8 cellular contexts compared by ENCODE assay signal in genomic region chr6:150417899-150418824, GRCh38. TPM values are rescaled to one million over a fixed set of nuclear protein-coding genes. Genes with fewer than 3 reads are reported as not detected.
DNase-seq lines count a peak whose midpoint lies in the region; ATAC-seq, FAIRE-seq and TF ChIP-seq lines count a peak whose summit lies in the region.

No MANE protein-coding gene starts in this region.

- POLR2A ChIA-PET in IMR-90 (lab: Charles Lee; ENCODE audit: unreplicated experiment) = interaction anchor here (0.6 kb wide), 2 partner anchors 11 to 414 kb away, joined by 3 to 5 read pairs; no protein-coding TSS in a partner anchor

- TF ChIP-seq CTCF in DOHH2 (IDR thresholded peaks at IDR 0.05; ENCODE audit: low read depth, low read length, poor library complexity, severe bottlenecking) (peak; percentile 86), GM20000 (IDR thresholded peaks at IDR 0.05; ENCODE audit: extremely low read depth, missing control alignments) (peak; percentile 75), IMR-90 (conservative IDR thresholded peaks at IDR 0.05; ENCODE audit: low read depth, low read length) (peak; percentile 76)

- no peak overlapping the region for H2BK15ac ChIP-seq in IMR-90 (ENCODE audit: low read depth, low read length)

- DNase-seq in GM20000 (ENCODE audit: low spot score) = peak; percentile 70
- DNase-seq in IMR-90 = peak; percentile 84
- DNase-seq in RKO (ENCODE audit: low spot score) = peak; percentile 90
- peak; percentile 33 to 74 for DNase-seq in T47D (ENCODE audit: low read depth in 1 of 2, low spot score in 1 of 2)
- DNase-seq in stimulated activated CD8-positive, alpha-beta memory T cell treated with anti-CD3 and anti-CD28 coated beads, Interleukin-4, amount 100 ng/mL, for 48 hours = peak; percentile 36

- TF ChIP-seq RAD21 in IMR-90 (IDR thresholded peaks at IDR 0.05; ENCODE audit: low read length) = peak; percentile 65

- no peaks in the 10 kb centered on the region for H3K9me1 ChIP-seq in IMR-90 (ENCODE audit: insufficient read depth, low read length)

- no CpG with 5 or more reads among the region's 12 CpGs for WGBS in IMR-90 (ENCODE audit: extremely low coverage in 2 of 2, insufficient read length in 1 of 2), 2 experiments

- no peaks in the 10 kb centered on the region for H3K36me3 ChIP-seq in DOHH2 (ENCODE audit: control insufficient read depth, low read length)
- H3K36me3 ChIP-seq in IMR-90 (ENCODE audit: control insufficient read depth, insufficient read depth, low read length) = no peaks in the 10 kb centered on the region

- H3K27me3 ChIP-seq in DOHH2 (ENCODE audit: control insufficient read depth, low read length) (no peaks in the 10 kb centered on the region), IMR-90 (ENCODE audit: control insufficient read depth, insufficient read depth, low read length) (peaks cover 6% of the 10 kb centered on the region)

- ATAC-seq in IMR-90 (ENCODE audit: low read depth) = peak; percentile 88
- ATAC-seq in HG03457 (IDR thresholded peaks at IDR 0.05; ENCODE audit: unreplicated experiment) = no peak

- H3F3A ChIP-seq in DOHH2 (ENCODE audit: control insufficient read depth, insufficient read depth) = 0 out of 2 replicates have a peak, but pooled peaks cover 3% of the 10 kb centered on the region

- no peaks in the 10 kb centered on the region for H3K79me1 ChIP-seq in IMR-90 (ENCODE audit: low read depth in 1 of 2, low read length in 2 of 2)

- intact Hi-C loops in IMR-90 (cut with micrococcal nuclease) = loop anchor here (1.0 to 5.0 kb wide), 2 partner anchors 397 to 919 kb away; no protein-coding TSS in a partner anchor

- no peak overlapping the region for H2AFZ ChIP-seq in IMR-90 (replicated peaks; ENCODE audit: low read length, poor library complexity)

- H3K9me3 ChIP-seq in DOHH2 (ENCODE audit: control insufficient read depth, insufficient read depth, low read length) = peaks cover 8% of the 10 kb centered on the region; the same call in 1 of the 2 replicates
- H3K9me3 ChIP-seq in IMR-90 (ENCODE audit: control insufficient read depth, insufficient read depth, low read length) = no peaks in the 10 kb centered on the region

- peaks cover 32% of the 10 kb centered on the region for H3K4me1 ChIP-seq in DOHH2 (ENCODE audit: control insufficient read depth, low read length)
- H3K4me1 ChIP-seq in IMR-90 (ENCODE audit: control insufficient read depth, insufficient read depth, low read length) = no peaks in the 10 kb centered on the region; the same call in 1 of the 2 replicates

- H3K4me2 ChIP-seq in DOHH2 (ENCODE audit: low read length) = peak overlapping the region; percentile 76
- H3K4me2 ChIP-seq in IMR-90 (ENCODE audit: low read depth, low read length) = peak overlapping the region; percentile 58

- H4K5ac ChIP-seq in IMR-90 (ENCODE audit: low read depth, low read length) = no peak overlapping the region

- no peak overlapping the region for H2BK20ac ChIP-seq in IMR-90 (ENCODE audit: low read depth, low read length)

- H3K56ac ChIP-seq in IMR-90 (ENCODE audit: extremely low read depth, insufficient read depth, low read length) = no peak overlapping the region

- no peak overlapping the region for H2AK5ac ChIP-seq in IMR-90 (ENCODE audit: low read depth, low read length)

- peak; percentile 98 for FAIRE-seq in islet of Langerhans (lab: Jason Lieb, UNC)

- CTCF ChIA-PET in IMR-90 (lab: Yijun Ruan, JAX) = interaction anchor here (0.6 to 1.8 kb wide), 12 partner anchors 15 to 1197 kb away, joined by 3 to 14 read pairs (median 3); no protein-coding TSS in a partner anchor

- H3K23ac ChIP-seq in IMR-90 (ENCODE audit: low read depth, low read length) = no peak overlapping the region

- no peaks in the 10 kb centered on the region for H4K20me1 ChIP-seq in DOHH2 (ENCODE audit: control insufficient read depth, insufficient read depth, low read depth, low read length)
- no peaks in the 10 kb centered on the region for H4K20me1 ChIP-seq in IMR-90 (ENCODE audit: insufficient read depth, low read length)

- H3K9ac ChIP-seq in IMR-90 (ENCODE audit: low read depth, low read length) = no peak overlapping the region

- H3K79me2 ChIP-seq in DOHH2 (ENCODE audit: control insufficient read depth, low read length) = no peaks in the 10 kb centered on the region

- in situ Hi-C loops in IMR-90 (cut with MboI; ENCODE audit: low sequenced_read_pairs) = loop anchor here (5.0 to 25.0 kb wide), 2 partner anchors 394 to 919 kb away; no protein-coding TSS in a partner anchor
- in situ Hi-C loops in T47D (cut with HindIII; ENCODE audit: low pct_unique_long_range_greater_than_20kb, low sequenced_read_pairs) = no loop called here

- dilution Hi-C loops in IMR-90 (cut with HindIII; ENCODE audit: low sequenced_read_pairs, unreplicated experiment) = no loop called here

- H2BK5ac ChIP-seq in IMR-90 (ENCODE audit: low read depth, low read length, poor library complexity, severe bottlenecking) = no peak overlapping the region

- H3K18ac ChIP-seq in IMR-90 (ENCODE audit: low read depth, low read length) = no peak overlapping the region; the same call in 1 of the 2 replicates

- H3K27ac ChIP-seq in DOHH2 (ENCODE audit: low read depth, low read length) (peak overlapping the region; percentile 74), IMR-90 (ENCODE audit: insufficient read depth, low read length) (no peak overlapping the region)

- H3K9me2 ChIP-seq in DOHH2 (replicated peaks; ENCODE audit: control insufficient read depth, low read length) = no peaks in the 10 kb centered on the region

- no peak overlapping the region for H4K91ac ChIP-seq in IMR-90 (ENCODE audit: insufficient read depth, low read depth, low read length)

- H3K4me3 ChIP-seq in DOHH2 (ENCODE audit: low read length) = peak overlapping the region; percentile 57
- no peak overlapping the region for H3K4me3 ChIP-seq in IMR-90 (ENCODE audit: insufficient read depth, low read depth, low read length)

- H3K4ac ChIP-seq in IMR-90 (ENCODE audit: low read depth, low read length) = no peak overlapping the region

- no peak overlapping the region for H2AK9ac ChIP-seq in IMR-90 (replicated peaks; ENCODE audit: low read depth, low read length, poor library complexity)

- H3K14ac ChIP-seq in IMR-90 (replicated peaks; ENCODE audit: low read depth, low read length) = no peak overlapping the region

- no peak for TF ChIP-seq POLR2A in IMR-90 (IDR thresholded peaks at IDR 0.05; ENCODE audit: low read depth, low read length)

- H4K8ac ChIP-seq in IMR-90 (ENCODE audit: low read depth in 2 of 2, low read length in 2 of 2) = no peak overlapping the region

- BruUV-seq in IMR-90 (replicated peaks; lab: Mats Ljungman, UMichigan) = no TSS peak

- no peak overlapping the region for H2BK120ac ChIP-seq in IMR-90 (ENCODE audit: low read depth, low read length)

TF ChIP-seq in IMR-90, 13 proteins besides CTCF, POLR2A, EP300 and RAD21:
- TF ChIP-seq NFE2L2 (IDR thresholded peaks at IDR 0.05; ENCODE audit: low read depth, low read length) (no peak), MXI1 (IDR thresholded peaks at IDR 0.05; ENCODE audit: borderline replicate concordance, low read depth, low read length) (no peak), SMC3 (IDR thresholded peaks at IDR 0.05; ENCODE audit: low read depth, low read length) (peak; percentile 74)

RNA-seq across cellular contexts. Expression of gene IYD, which starts 49.4 kb away (rescaled TPM):
- not detected in 2 replicates for total RNA-seq in IMR-90 (2012; rRNA removed)
- polyA plus RNA-seq in IMR-90 (2012; rRNA removed) = not detected in 2 replicates
- polyA plus RNA-seq in IMR-90 (2012; cell fraction: cytosol; rRNA removed) = not detected in 2 replicates
- polyA plus RNA-seq in IMR-90 (2012; cell fraction: nucleus; rRNA removed; ENCODE audit: low replicate concordance) = not detected in 2 replicates

Comparison
In these comparisons a context has a peak if more than half of its experiments do, and no peak if none do; other contexts are left out.
1. DNase-seq: peak in every context shown above with its lines; median percentile 90 in RKO; 84 in IMR-90; 70 in GM20000; 54 in T47D; 36 in stimulated activated CD8-positive, alpha-beta memory T cell treated with anti-CD3 and anti-CD28 coated beads, Interleukin-4, amount 100 ng/mL, for 48 hours.